Comparison of ENCODE assay signal across 35 cellular contexts in genomic region chr22:22006596-22006990, GRCh38.
"Had no signal": no experiment of that assay in that cellular context is flagged by ENCODE, and none has a peak within 500 bp of the region (broad histone marks: within the 10 kb centered on the region; RNA-seq: fewer than 3 reads in every experiment).

No MANE protein-coding gene starts in this region.

- H3K9me3 ChIP-seq: MG63 had no signal

- DNase-seq: Kasumi-1, MG63, MM.1S, MV-4-11, NCI-H1048, NCI-H1092, NCI-H1092 treated with DMSO at 0.1 percent for 48 hours, NCI-H1105, NCI-H1105 treated with DMSO at 0.1 percent for 48 hours, NCI-H1417, NCI-H1417 treated with DMSO at 0.1 percent for 48 hours, NCI-H1436, NCI-H1436 treated with DMSO at 0.1 percent for 48 hours, NCI-H146, NCI-H1694, NCI-H1694 treated with DMSO at 0.1 percent for 48 hours, NCI-H187, NCI-H187 treated with DMSO at 0.1 percent for 48 hours, NCI-H1930, NCI-H2029, NCI-H2029 treated with DMSO at 0.1 percent for 48 hours, NCI-H2081, NCI-H2081 treated with DMSO at 0.1 percent for 48 hours, NCI-H2107, NCI-H2171, NCI-H2171 treated with DMSO at 0.1 percent for 48 hours, NCI-H2227 treated with DMSO at 0.1 percent for 48 hours, NCI-H226, NCI-H345, NCI-H446, NCI-H446 treated with DMSO at 0.1 percent for 48 hours, NCI-H510A, NCI-H510A treated with DMSO at 0.1 percent for 48 hours, NCI-H524, NCI-H524 treated with DMSO at 0.1 percent for 48 hours had no signal

- H3K27me3 ChIP-seq: MG63 had no signal

- H3K4me3 ChIP-seq: MG63 had no signal

- H3K36me3 ChIP-seq: MG63 had no signal
